In the genomic region with DNA sequence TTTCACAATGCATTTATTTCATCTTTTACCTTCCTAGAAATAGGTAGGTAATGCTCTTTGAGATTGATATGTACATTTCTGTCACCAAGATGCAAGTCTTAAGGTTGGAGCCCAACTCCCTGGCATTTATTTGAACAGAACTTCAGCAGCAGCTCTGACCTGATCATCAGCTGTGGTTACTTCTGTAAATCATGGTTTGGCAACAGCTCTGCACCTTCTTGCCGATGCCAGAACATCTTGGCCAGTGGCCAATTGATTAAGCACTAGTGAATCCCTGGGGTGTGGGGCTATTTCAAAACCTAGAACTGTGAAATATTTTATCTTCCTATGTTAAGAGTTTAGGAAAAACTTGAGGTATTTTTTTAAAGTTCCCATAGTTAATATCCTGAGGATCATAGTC, we compare ENCODE assay signal across 12 cellular contexts.
DNase-seq lines count a peak whose midpoint lies in the region; ATAC-seq and TF ChIP-seq lines count a peak whose summit lies in the region.
"Had no signal": no experiment of that assay in that cellular context is flagged by ENCODE, and none has a peak within 500 bp of the region (broad histone marks: within the 10 kb centered on the region; RNA-seq: fewer than 3 reads in every experiment).

No MANE protein-coding gene starts in this region.

- CTCF ChIA-PET in activated CD4-positive, alpha-beta memory T cell treated with anti-CD3 and anti-CD28 coated beads for 36 hours (lab: Charles Lee): no interaction called here

- peaks cover 20% of the 10 kb centered on the region for H3K9me3 Mint-ChIP-seq in activated CD4-positive, alpha-beta memory T cell treated with anti-CD3 and anti-CD28 coated beads for 36 hours

- in situ Hi-C loops in brain microvascular endothelial cell (cut with HindIII; ENCODE audit: low pct_ligation_motif_present, low sequenced_read_pairs): no loop called here

- H3K27me3 ChIP-seq in brain microvascular endothelial cell (replicated peaks): no peaks in the 10 kb centered on the region
- H3K27me3 ChIP-seq in left lung: no peaks in the 10 kb centered on the region

- no peaks in the 10 kb centered on the region for H3K27me3 Mint-ChIP-seq in activated CD4-positive, alpha-beta memory T cell treated with anti-CD3 and anti-CD28 coated beads for 36 hours
- H3K27me3 Mint-ChIP-seq: CD4-positive, alpha-beta memory T cell; stimulated activated naive CD8-positive, alpha-beta T cell treated with anti-CD3 and anti-CD28 coated beads, Interleukin-15, Interleukin-2, amounts not matched to agents 100 ng/mL and 50 ng/mL, for 24 hours had no signal

- no peak overlapping the region for H3K4me3 Mint-ChIP-seq in activated CD4-positive, alpha-beta memory T cell treated with anti-CD3 and anti-CD28 coated beads for 36 hours
- H3K4me3 Mint-ChIP-seq: CD4-positive, alpha-beta memory T cell; stimulated activated naive CD8-positive, alpha-beta T cell treated with anti-CD3 and anti-CD28 coated beads, Interleukin-15, Interleukin-2, amounts not matched to agents 100 ng/mL and 50 ng/mL, for 24 hours had no signal

- peaks cover 6% of the 10 kb centered on the region for H3K36me3 Mint-ChIP-seq in activated CD4-positive, alpha-beta memory T cell treated with anti-CD3 and anti-CD28 coated beads for 36 hours

- H3K27ac Mint-ChIP-seq in activated CD4-positive, alpha-beta memory T cell treated with anti-CD3 and anti-CD28 coated beads for 36 hours: no peak overlapping the region
- H3K27ac Mint-ChIP-seq: CD4-positive, alpha-beta memory T cell; stimulated activated naive CD8-positive, alpha-beta T cell treated with anti-CD3 and anti-CD28 coated beads, Interleukin-15, Interleukin-2, amounts not matched to agents 100 ng/mL and 50 ng/mL, for 24 hours had no signal

- DNase-seq in DMS153 (lab: John Stamatoyannopoulos, UW): peak; percentile 75
- peak; percentile 80 for DNase-seq in NCI-H2029 treated with DMSO at 0.1 percent for 48 hours (lab: John Stamatoyannopoulos, UW)
- DNase-seq in brain microvascular endothelial cell: peak; percentile 4
- no peak for DNase-seq in activated CD4-positive, alpha-beta memory T cell treated with anti-CD3 and anti-CD28 coated beads for 36 hours
- DNase-seq in activated gamma-delta T cell (lab: John Stamatoyannopoulos, UW): no peak
- DNase-seq in retina: no peak
- no peak for DNase-seq in left lung
- DNase-seq: activated CD4-positive, alpha-beta T cell treated with anti-CD3 and anti-CD28 coated beads, Interleukin-2, amount 50 U/mL, for 1 hour; CD4-positive, alpha-beta memory T cell; NCI-H1048 had no signal

- H3K4me1 Mint-ChIP-seq in activated CD4-positive, alpha-beta memory T cell treated with anti-CD3 and anti-CD28 coated beads for 36 hours (ENCODE audit: low read depth): no peaks in the 10 kb centered on the region
- H3K4me1 Mint-ChIP-seq: CD4-positive, alpha-beta memory T cell had no signal

- no peak for TF ChIP-seq CTCF in brain microvascular endothelial cell (IDR thresholded peaks at IDR 0.05; ENCODE audit: low read depth, low read length, missing control alignments)
- no peak for TF ChIP-seq CTCF in left lung (IDR thresholded peaks at IDR 0.05)

- ATAC-seq in GM21825 (IDR thresholded peaks at IDR 0.05; ENCODE audit: unreplicated experiment) (peak; percentile 23), left lung (no peak)

- H3K4me1 ChIP-seq in left lung: no peaks in the 10 kb centered on the region

- H3K27ac ChIP-seq in brain microvascular endothelial cell (no peak overlapping the region), left lung (no peak overlapping the region)

- no peaks in the 10 kb centered on the region for H3K36me3 ChIP-seq in brain microvascular endothelial cell (replicated peaks)
- no peaks in the 10 kb centered on the region for H3K36me3 ChIP-seq in left lung

- H3K4me3 ChIP-seq in brain microvascular endothelial cell (ENCODE audit: low read depth, low read length): no peak overlapping the region
- no peak overlapping the region for H3K4me3 ChIP-seq in left lung

- peaks cover 0 to 28% of the 10 kb centered on the region in 2 donors for H3K9me3 ChIP-seq in left lung

- intact Hi-C loops in activated CD4-positive, alpha-beta memory T cell treated with anti-CD3 and anti-CD28 coated beads for 36 hours (cut with micrococcal nuclease): no loop called here
- intact Hi-C loops in left lung (cut with DNase I): no loop called here

- POLR2A ChIA-PET in activated CD4-positive, alpha-beta memory T cell treated with anti-CD3 and anti-CD28 coated beads for 36 hours (lab: Charles Lee): no interaction called here

Comparison
In these comparisons a context has a peak if more than half of its experiments do, and no peak if none do; other contexts are left out.
1. DNase-seq: peak in DMS153 (single experiment), NCI-H2029 treated with DMSO at 0.1 percent for 48 hours (single experiment) and brain microvascular endothelial cell (single experiment); none in activated CD4-positive, alpha-beta memory T cell treated with anti-CD3 and anti-CD28 coated beads for 36 hours (single experiment), activated gamma-delta T cell (single experiment), retina (single experiment) and left lung (0 of 2).